In the genomic region with DNA sequence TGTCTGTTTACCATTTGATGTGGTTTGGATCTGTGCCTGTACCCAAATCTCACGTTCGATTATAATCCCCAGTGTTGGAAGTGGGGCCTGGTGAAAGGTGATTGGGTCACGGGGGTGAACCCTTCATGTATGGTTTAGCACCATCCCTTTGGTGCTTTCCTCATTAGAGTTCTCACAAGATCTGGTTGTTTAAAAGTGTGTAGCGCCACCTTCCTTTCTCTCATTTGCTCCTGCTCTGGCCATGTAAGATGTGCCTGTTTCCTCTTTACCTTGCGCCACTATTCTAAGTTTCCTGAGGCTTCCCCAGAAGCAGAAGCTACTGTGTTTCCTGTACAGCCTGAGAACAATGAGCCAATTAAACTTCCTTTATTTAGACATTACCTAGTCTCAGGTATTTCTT, we compare ENCODE assay signal across 1 cellular context.
TF ChIP-seq lines count a peak whose summit lies in the region.

No MANE protein-coding gene starts in this region.

TF ChIP-seq in GM23338, 12 proteins besides CTCF, POLR2A, EP300 and RAD21 (continued from another document):
- no peak for TF ChIP-seq EZH2phosphoT487 (IDR thresholded peaks at IDR 0.05; ENCODE audit: unreplicated experiment)
TF ChIP-seq in GM23338: peak in this region for 0.
